Comparison of ENCODE assay signal across 16 cellular contexts in genomic region chr1:67575861-67576260, GRCh38.
DNase-seq lines count a peak whose midpoint lies in the region; ATAC-seq, FAIRE-seq and TF ChIP-seq lines count a peak whose summit lies in the region.
"Had no signal": no experiment of that assay in that cellular context is flagged by ENCODE, and none has a peak within 500 bp of the region (broad histone marks: within the 10 kb centered on the region; RNA-seq: fewer than 3 reads in every experiment).

No MANE protein-coding gene starts in this region.

- TF ChIP-seq RAD21 in liver (IDR thresholded peaks at IDR 0.05) (peak in 1 of 2 donors; percentile 20), HepG2 (CRISPR knock-in tag; IDR thresholded peaks at IDR 0.05) (no peak)

- in situ Hi-C loops in HepG2 (cut with HindIII; ENCODE audit: extremely low pct_ligation_motif_present, low pct_unique_long_range_greater_than_20kb) = no loop called here

- H3K9ac ChIP-seq in liver (ENCODE audit: low read depth in 1 of 2, low read length in 2 of 2) (no peak overlapping the region), HepG2 (ENCODE audit: insufficient read depth, low read depth, low read length) (no peak overlapping the region)

- no peaks in the 10 kb centered on the region for H3K36me3 ChIP-seq in liver (ENCODE audit: control insufficient read depth in 4 of 4, insufficient read depth in 3 of 4, low read depth in 1 of 4, low read length in 3 of 4)
- no peaks in the 10 kb centered on the region for H3K36me3 ChIP-seq in HepG2 (replicated peaks in 1 of 2; ENCODE audit: control insufficient read depth in 1 of 2, insufficient read depth in 2 of 2, low read length in 2 of 2)
- H3K36me3 ChIP-seq: thoracic aorta had no signal

- H3K27me3 ChIP-seq in liver (ENCODE audit: control insufficient read depth in 4 of 4, insufficient read depth in 4 of 4, low read length in 3 of 4) (no peaks in the 10 kb centered on the region), HepG2 (ENCODE audit: control insufficient read depth in 1 of 2, insufficient read depth in 2 of 2, low read length in 2 of 2) (no peaks in the 10 kb centered on the region; a peak in 2 of 5 replicates)

- H2AFZ ChIP-seq in HepG2 (ENCODE audit: low read length) = no peak overlapping the region

- intact Hi-C loops in HepG2 (cut with micrococcal nuclease; ENCODE audit: unreplicated experiment) = loop anchor here (5.0 kb wide), 1 partner anchor 56 kb away; no protein-coding TSS in a partner anchor

- peak overlapping the region; percentile 40 to 56 for H3K27ac ChIP-seq in liver (ENCODE audit: low read depth in 1 of 2, low read length in 2 of 2)
- H3K27ac ChIP-seq in HepG2 (ENCODE audit: extremely low read length, insufficient read depth, low read length) = no peak overlapping the region
- H3K27ac ChIP-seq: thoracic aorta had no signal

- POLR2A ChIA-PET in HepG2 (lab: Yijun Ruan, JAX) = no interaction called here

- no peak for TF ChIP-seq POLR2A in HepG2 (IDR thresholded peaks at IDR 0.05; ENCODE audit: insufficient read depth in 1 of 2, low read depth in 2 of 2, low read length in 2 of 2)

- FAIRE-seq in HepG2 (lab: Jason Lieb, UNC) = no peak
- FAIRE-seq: A204.1 had no signal

- CTCF ChIA-PET in HepG2 (lab: Yijun Ruan, JAX; ENCODE audit: low intra/inter-chr PET ratio, low total read pairs) = no interaction called here

- BruUV-seq in HepG2 (replicated peaks; lab: Mats Ljungman, UMichigan) = no TSS peak

- ATAC-seq in HepG2 = no peak
- no peak for ATAC-seq in HG03520 (IDR thresholded peaks at IDR 0.05; ENCODE audit: unreplicated experiment)
- ATAC-seq: left cardiac atrium; natural killer cell treated with Interleukin-12 subunit alpha and Interleukin-12 subunit beta and Interleukin-15 and Interleukin-18, amount 100 ng/mL, for 72 hours had no signal

- TF ChIP-seq EP300 in HepG2 (IDR thresholded peaks at IDR 0.05; ENCODE audit: low read depth in 2 of 2, low read length in 2 of 2) = no peak
- no peak for TF ChIP-seq EP300 in HepG2 (CRISPR knock-in tag; IDR thresholded peaks at IDR 0.05; ENCODE audit: borderline replicate concordance)

- H4K20me1 ChIP-seq in HepG2 (ENCODE audit: insufficient read depth, low read length) = no peaks in the 10 kb centered on the region

- DNase-seq in HepG2 (ENCODE audit: low spot score) (no peak), amniotic stem cell (lab: John Stamatoyannopoulos, UW) (peak; percentile 63), fibroblast of the conjunctiva (ENCODE audit: low read depth) (peak; percentile 55), germinal center (ENCODE audit: low spot score) (no peak), putamen (ENCODE audit: low spot score) (no peak)
- DNase-seq in activated naive CD4-positive, alpha-beta T cell treated with anti-CD3 and anti-CD28 coated beads, Interleukin-2, amount 50 U/mL, for 16 hours = no peak
- DNase-seq: activated CD4-positive, alpha-beta T cell treated with anti-CD3 and anti-CD28 coated beads, Interleukin-2, amount 10 ng/mL, durations not matched to agents 7 days and 5 days; foreskin melanocyte; left cardiac atrium; MM.1S; OCI-M1 had no signal

- H3K79me2 ChIP-seq in HepG2 (ENCODE audit: insufficient read depth, low read length) = no peaks in the 10 kb centered on the region

- no peak overlapping the region for H3K4me3 ChIP-seq in liver (ENCODE audit: low read depth in 1 of 3, low read length in 3 of 3)
- H3K4me3 ChIP-seq in HepG2 (replicated peaks in 1 of 3; ENCODE audit: insufficient read depth in 1 of 3, low read depth in 2 of 3, low read length in 3 of 3) = no peak overlapping the region
- H3K4me3 ChIP-seq: thoracic aorta had no signal

- no peaks in the 10 kb centered on the region for H3K9me3 ChIP-seq in liver (ENCODE audit: control insufficient read depth in 4 of 4, low read length in 3 of 4)
- H3K9me3 ChIP-seq in HepG2 (ENCODE audit: low read length) = no peaks in the 10 kb centered on the region
- H3K9me3 ChIP-seq: thoracic aorta had no signal

- TF ChIP-seq CTCF in liver (IDR thresholded peaks at IDR 0.05; ENCODE audit: low read depth, low read length, missing input control) (no peak), HepG2 (CRISPR knock-in tag; IDR thresholded peaks at IDR 0.05) (no peak)

- H3K4me1 ChIP-seq in liver (ENCODE audit: control insufficient read depth in 4 of 4, insufficient read depth in 4 of 4, low read length in 3 of 4) = peaks cover 24 to 66% (median 58%) of the 10 kb centered on the region in 4 donors
- peaks cover 80% of the 10 kb centered on the region for H3K4me1 ChIP-seq in HepG2 (ENCODE audit: insufficient read depth, low read length)

- 54% methylated on average over 2 of the region's 2 CpGs for WGBS in liver
- WGBS in HepG2 (ENCODE audit: low lambda C conversion rate) = 24% methylated on average over 2 of the region's 2 CpGs

- no peak overlapping the region for H3K4me2 ChIP-seq in HepG2 (ENCODE audit: low read depth, low read length)

TF ChIP-seq in liver, 16 proteins besides CTCF, POLR2A, EP300 and RAD21 (continues in another document):
- no peak for TF ChIP-seq FOXA2 (IDR thresholded peaks at IDR 0.05)
- TF ChIP-seq FOXA1 (IDR thresholded peaks at IDR 0.05) = no peak
- TF ChIP-seq HNF4G (IDR thresholded peaks at IDR 0.05) = peak; percentile 18
- no peak for TF ChIP-seq NR2F2 (IDR thresholded peaks at IDR 0.05)
- TF ChIP-seq HNF4A (conservative IDR thresholded peaks at IDR 0.05) = peak in 1 of 2 donors; percentile 68
- TF ChIP-seq SP1 (IDR thresholded peaks at IDR 0.05) = peak; percentile 20
- TF ChIP-seq RXRA (IDR thresholded peaks at IDR 0.05) = peak; percentile 30 to 68
- TF ChIP-seq JUND (IDR thresholded peaks at IDR 0.05) = no peak
- TF ChIP-seq ZBTB33 (IDR thresholded peaks at IDR 0.05) = no peak
- no peak for TF ChIP-seq GABPA (IDR thresholded peaks at IDR 0.05 in 1 of 2, conservative IDR thresholded peaks at IDR 0.05 in 1 of 2)
- TF ChIP-seq TAF1 (conservative IDR thresholded peaks at IDR 0.05) = no peak

TF ChIP-seq in HepG2, 621 proteins besides CTCF, POLR2A, EP300 and RAD21:
- TF ChIP-seq MYC (CRISPR knock-in tag; IDR thresholded peaks at IDR 0.05; ENCODE audit: borderline replicate concordance) (no peak), HES4 (CRISPR knock-in tag; IDR thresholded peaks at IDR 0.05; ENCODE audit: borderline replicate concordance) (no peak), SIX1 (CRISPR knock-in tag; IDR thresholded peaks at IDR 0.05; ENCODE audit: borderline replicate concordance) (no peak), ZNF605 (CRISPR knock-in tag; IDR thresholded peaks at IDR 0.05) (no peak), ZNF253 (CRISPR knock-in tag; IDR thresholded peaks at IDR 0.05; ENCODE audit: borderline replicate concordance) (no peak), ZBTB7B (CRISPR knock-in tag; IDR thresholded peaks at IDR 0.05) (no peak), FOSL1 (CRISPR knock-in tag; IDR thresholded peaks at IDR 0.05; ENCODE audit: borderline replicate concordance) (no peak)

Comparison
In these comparisons a context has a peak if more than half of its experiments do, and no peak if none do; other contexts are left out.
1. DNase-seq: peak in amniotic stem cell (single experiment) and fibroblast of the conjunctiva (single experiment); none in HepG2 (single experiment), activated naive CD4-positive, alpha-beta T cell treated with anti-CD3 and anti-CD28 coated beads, Interleukin-2, amount 50 U/mL, for 16 hours (single experiment), germinal center (single experiment) and putamen (single experiment).